In genomic region chr12:4538207-4539160, GRCh38 we compare ENCODE assay signal across 8 cellular contexts. TPM values are rescaled to one million over a fixed set of nuclear protein-coding genes. Genes with fewer than 3 reads are reported as not detected.
DNase-seq lines count a peak whose midpoint lies in the region; ATAC-seq and TF ChIP-seq lines count a peak whose summit lies in the region.

TSS of gene RAD51AP1 (plus strand) at chr12:4538890. CDS start at chr12:4538940, 50 bp downstream.

- no peaks in the 10 kb centered on the region for H3K27me3 Mint-ChIP-seq in natural killer cell treated with Interleukin-12 subunit alpha and Interleukin-12 subunit beta and Interleukin-15 and Interleukin-18, amount 100 ng/mL, for 72 hours

- no peaks in the 10 kb centered on the region for H3K9me3 Mint-ChIP-seq in natural killer cell treated with Interleukin-12 subunit alpha and Interleukin-12 subunit beta and Interleukin-15 and Interleukin-18, amount 100 ng/mL, for 72 hours

- peak; percentile 97 for DNase-seq in EL
- peak; percentile 82 for DNase-seq in H7
- DNase-seq in M059J (ENCODE audit: low read depth): peak; percentile 93
- peak; percentile 68 to 69 for DNase-seq in SHP77 (lab: John Stamatoyannopoulos, UW)
- DNase-seq in activated effector memory CD4-positive, alpha-beta T cell treated with Interleukin-2 at 50 U/mL for 16 hours: peak; percentile 92
- peak; percentile 99 for DNase-seq in fibroblast of pulmonary artery (ENCODE audit: low read depth)
- DNase-seq in natural killer cell treated with Interleukin-12 subunit alpha and Interleukin-12 subunit beta and Interleukin-15 and Interleukin-18, amount 100 ng/mL, for 72 hours (ENCODE audit: low spot score): peak; percentile 97
- DNase-seq in stimulated activated naive CD8-positive, alpha-beta T cell treated with anti-CD3 and anti-CD28 coated beads, Interleukin-15, Interleukin-2, amounts not matched to agents 100 U/mL and 50 U/mL, for 24 hours: peak; percentile 95

- H3K4me1 Mint-ChIP-seq in natural killer cell treated with Interleukin-12 subunit alpha and Interleukin-12 subunit beta and Interleukin-15 and Interleukin-18, amount 100 ng/mL, for 72 hours (ENCODE audit: low read depth in 2 of 2): peaks cover 17 to 26% of the 10 kb centered on the region in 2 donors

- H3K27ac Mint-ChIP-seq in natural killer cell treated with Interleukin-12 subunit alpha and Interleukin-12 subunit beta and Interleukin-15 and Interleukin-18, amount 100 ng/mL, for 72 hours: peak within 1 kb of the TSS; percentile 97 to 100

- H3K4me3 ChIP-seq in H7 (ENCODE audit: insufficient read depth, low read depth, low read length): peak within 1 kb of the TSS; percentile 71
- peak within 1 kb of the TSS; percentile 96 for H3K4me3 ChIP-seq in fibroblast of pulmonary artery (replicated peaks; ENCODE audit: low read depth, low read length)

- H3K36me3 ChIP-seq in H7 (replicated peaks; ENCODE audit: control insufficient read depth, insufficient read depth, low read length): 0 out of 2 replicates have a peak, but pooled peaks cover 2% of the 10 kb centered on the region

- no peaks in the 10 kb centered on the region for H3K36me3 Mint-ChIP-seq in natural killer cell treated with Interleukin-12 subunit alpha and Interleukin-12 subunit beta and Interleukin-15 and Interleukin-18, amount 100 ng/mL, for 72 hours

- no peaks in the 10 kb centered on the region for H3K27me3 ChIP-seq in H7 (ENCODE audit: control insufficient read depth, insufficient read depth, low read length)

- peak; percentile 99 to 100 for ATAC-seq in natural killer cell treated with Interleukin-12 subunit alpha and Interleukin-12 subunit beta and Interleukin-15 and Interleukin-18, amount 100 ng/mL, for 72 hours
- peak; percentile 98 for ATAC-seq in stimulated activated naive CD8-positive, alpha-beta T cell treated with anti-CD3 and anti-CD28 coated beads, Interleukin-15, Interleukin-2, amounts not matched to agents 100 U/mL and 50 U/mL, for 24 hours

- TF ChIP-seq CTCF in fibroblast of pulmonary artery (IDR thresholded peaks at IDR 0.05; ENCODE audit: low read length, missing control alignments): no peak

- H3K4me3 Mint-ChIP-seq in natural killer cell treated with Interleukin-12 subunit alpha and Interleukin-12 subunit beta and Interleukin-15 and Interleukin-18, amount 100 ng/mL, for 72 hours: peak within 1 kb of the TSS; percentile 95

RNA-seq across cellular contexts. Expression of gene RAD51AP1, which starts in this region (rescaled TPM):
- 59.7 and 87.2 TPM in 2 replicates for total RNA-seq in H7 (2014; rRNA removed; shearing (Covaris generic))
- total RNA-seq in M059J (2014; rRNA removed; shearing (Covaris generic)): 63.4 and 66.7 TPM in 2 replicates
- 10 to 100 TPM; 21.4 to 34.4 TPM for total RNA-seq in natural killer cell treated with Interleukin-12 subunit alpha and Interleukin-12 subunit beta and Interleukin-15 and Interleukin-18, amount 100 ng/mL, for 72 hours

Comparison
In these comparisons a context has a peak if more than half of its experiments do, and no peak if none do; other contexts are left out.
1. Peak in every context shown above with its lines: DNase-seq, ATAC-seq and H3K4me3 ChIP-seq.